17 cellular contexts compared by ENCODE assay signal in the genomic region with DNA sequence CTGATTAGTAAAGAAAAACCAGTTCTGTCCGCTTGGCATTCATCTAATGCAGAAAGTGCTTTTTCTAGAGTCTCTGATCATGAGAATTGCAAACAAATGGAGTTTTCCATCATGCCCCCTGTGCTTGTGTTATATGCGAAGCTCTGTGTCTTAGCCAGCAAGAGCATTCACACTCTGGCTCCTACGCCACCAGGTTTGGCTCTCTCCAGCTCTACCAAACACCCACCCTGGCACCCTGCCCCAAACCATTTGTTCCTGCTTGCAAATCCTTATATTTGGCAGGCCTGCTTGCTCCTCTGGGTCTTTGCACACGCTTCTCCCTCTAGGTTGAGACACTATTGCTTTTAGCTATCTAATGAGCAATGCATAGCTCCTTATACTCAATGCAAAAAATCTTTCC.
"Had no signal": no experiment of that assay in that cellular context is flagged by ENCODE, and none has a peak within 500 bp of the region (broad histone marks: within the 10 kb centered on the region; RNA-seq: fewer than 3 reads in every experiment).

No MANE protein-coding gene starts in this region.

- H3K4me1 ChIP-seq: sigmoid colon, spleen had no signal

- H3K27me3 ChIP-seq: esophagus squamous epithelium, ovary, sigmoid colon, spleen had no signal

- H3K36me3 Mint-ChIP-seq: activated naive CD8-positive, alpha-beta T cell had no signal

- H3K4me3 ChIP-seq: esophagus squamous epithelium, ovary, sigmoid colon, spleen had no signal

- DNase-seq: activated B cell treated with CpG ODN at 0.5 μM for 24 hours; activated CD4-positive, alpha-beta T cell treated with anti-CD3 and anti-CD28 coated beads, Interleukin-2, amount 10 ng/mL, durations not matched to agents 24 days and 14 days; activated CD8-positive, alpha-beta memory T cell treated with anti-CD3 and anti-CD28 coated beads, Interleukin-2, amount 50 U/mL, for 48 hours; activated gamma-delta T cell treated with Interleukin-2 at 50 U/mL for 16 hours; amniotic stem cell; esophagus squamous epithelium; mesendoderm; nephron progenitor cell; ovary; sigmoid colon; spleen; stimulated activated naive CD8-positive, alpha-beta T cell treated with anti-CD3 and anti-CD28 coated beads, Interleukin-15, amount 100 ng/mL, for 72 hours had no signal

- H3K9me3 ChIP-seq: esophagus squamous epithelium, ovary, sigmoid colon, spleen had no signal

- H3K4me3 Mint-ChIP-seq: activated B cell treated with CpG ODN at 0.5 μM for 24 hours; activated CD4-positive, alpha-beta T cell treated with anti-CD3 and anti-CD28 coated beads, Interleukin-2, amount 10 ng/mL, durations not matched to agents 24 days and 14 days; activated naive CD8-positive, alpha-beta T cell; nephron progenitor cell; stimulated activated naive CD8-positive, alpha-beta T cell treated with anti-CD3 and anti-CD28 coated beads, Interleukin-15, amount 100 ng/mL, for 72 hours had no signal

- FAIRE-seq: bronchial epithelial cell, colon, endothelial cell of umbilical vein, TTC549 had no signal

- H3K27ac ChIP-seq: esophagus squamous epithelium, ovary, sigmoid colon, spleen had no signal

- H3K4me1 Mint-ChIP-seq: activated CD4-positive, alpha-beta T cell treated with anti-CD3 and anti-CD28 coated beads, Interleukin-2, amount 10 ng/mL, durations not matched to agents 24 days and 14 days; stimulated activated naive CD8-positive, alpha-beta T cell treated with anti-CD3 and anti-CD28 coated beads, Interleukin-15, amount 100 ng/mL, for 72 hours had no signal

- H3K9me3 Mint-ChIP-seq: activated B cell treated with CpG ODN at 0.5 μM for 24 hours; activated CD4-positive, alpha-beta T cell treated with anti-CD3 and anti-CD28 coated beads, Interleukin-2, amount 10 ng/mL, durations not matched to agents 24 days and 14 days; nephron progenitor cell had no signal

- H3K27me3 Mint-ChIP-seq: activated B cell treated with CpG ODN at 0.5 μM for 24 hours; activated CD4-positive, alpha-beta T cell treated with anti-CD3 and anti-CD28 coated beads, Interleukin-2, amount 10 ng/mL, durations not matched to agents 24 days and 14 days; activated naive CD8-positive, alpha-beta T cell; stimulated activated naive CD8-positive, alpha-beta T cell treated with anti-CD3 and anti-CD28 coated beads, Interleukin-15, amount 100 ng/mL, for 72 hours had no signal

- H3K36me3 ChIP-seq: esophagus squamous epithelium, ovary, sigmoid colon, spleen had no signal

- H3K27ac Mint-ChIP-seq: activated B cell treated with CpG ODN at 0.5 μM for 24 hours; activated CD4-positive, alpha-beta T cell treated with anti-CD3 and anti-CD28 coated beads, Interleukin-2, amount 10 ng/mL, durations not matched to agents 24 days and 14 days; activated naive CD8-positive, alpha-beta T cell; nephron progenitor cell; stimulated activated naive CD8-positive, alpha-beta T cell treated with anti-CD3 and anti-CD28 coated beads, Interleukin-15, amount 100 ng/mL, for 72 hours had no signal
